ENCODE assay signal across 10 cellular contexts in genomic region chr1:226066415-226067077, GRCh38. TPM values are rescaled to one million over a fixed set of nuclear protein-coding genes. Genes with fewer than 3 reads are reported as not detected.
DNase-seq lines count a peak whose midpoint lies in the region; ATAC-seq and TF ChIP-seq lines count a peak whose summit lies in the region.
"Had no signal": no experiment of that assay in that cellular context is flagged by ENCODE, and none has a peak within 500 bp of the region (broad histone marks: within the 10 kb centered on the region; RNA-seq: fewer than 3 reads in every experiment).

No MANE protein-coding gene starts in this region.

- no peaks in the 10 kb centered on the region for H3K27me3 Mint-ChIP-seq in activated T-cell treated with anti-CD3 and anti-CD28 coated beads, Interleukin-2, amount 50 U/mL, for 4 hours (ENCODE audit: low read depth)

- peaks cover 43% of the 10 kb centered on the region for H3K36me3 Mint-ChIP-seq in activated T-cell treated with anti-CD3 and anti-CD28 coated beads, Interleukin-2, amount 50 U/mL, for 4 hours (ENCODE audit: insufficient read depth)
- peaks cover 91% of the 10 kb centered on the region for H3K36me3 Mint-ChIP-seq in stimulated activated effector memory CD8-positive, alpha-beta T cell treated with anti-CD3 and anti-CD28 coated beads, Interleukin-12 subunit alpha, Interleukin-12 subunit beta, amount 100 ng/mL, for 72 hours

- no peak for TF ChIP-seq CTCF in fibroblast of the aortic adventitia (IDR thresholded peaks at IDR 0.05; ENCODE audit: insufficient read depth, low read length)

- H3K4me3 ChIP-seq in fibroblast of the aortic adventitia (ENCODE audit: low read depth, low read length), result no peak overlapping the region

- H3K9me3 Mint-ChIP-seq in activated T-cell treated with anti-CD3 and anti-CD28 coated beads, Interleukin-2, amount 50 U/mL, for 4 hours, result no peaks in the 10 kb centered on the region
- no peaks in the 10 kb centered on the region for H3K9me3 Mint-ChIP-seq in stimulated activated effector memory CD8-positive, alpha-beta T cell treated with anti-CD3 and anti-CD28 coated beads, Interleukin-12 subunit alpha, Interleukin-12 subunit beta, amount 100 ng/mL, for 72 hours

- in situ Hi-C loops in SK-MEL-5 (cut with HindIII; ENCODE audit: low pct_unique_long_range_greater_than_20kb, low sequenced_read_pairs), result no loop called here

- DNase-seq in activated T-cell treated with anti-CD3 and anti-CD28 coated beads, Interleukin-2, amount 50 U/mL, for 4 hours, result no peak
- DNase-seq in activated T-cell treated with anti-CD3 and anti-CD28 coated beads, Interleukin-2, amount 50 U/mL, for 48 hours, result no peak
- DNase-seq in SK-MEL-5 (ENCODE audit: low read depth, low spot score), result peak; percentile 58
- peak; percentile 39 for DNase-seq in fibroblast of the aortic adventitia (ENCODE audit: low read depth)
- no peak for DNase-seq in stimulated activated effector memory CD8-positive, alpha-beta T cell treated with anti-CD3 and anti-CD28 coated beads, Interleukin-12 subunit alpha, Interleukin-12 subunit beta, amount 100 ng/mL, for 72 hours (ENCODE audit: low spot score in 2 of 2)
- no peak for DNase-seq in NK-92 (lab: John Stamatoyannopoulos, UW; ENCODE audit: unreplicated experiment)
- DNase-seq: heart right ventricle, NCI-H1436 had no signal

- peak overlapping the region; percentile 55 for H3K27ac Mint-ChIP-seq in stimulated activated effector memory CD8-positive, alpha-beta T cell treated with anti-CD3 and anti-CD28 coated beads, Interleukin-12 subunit alpha, Interleukin-12 subunit beta, amount 100 ng/mL, for 72 hours

- ATAC-seq in activated T-cell treated with anti-CD3 and anti-CD28 coated beads, Interleukin-2, amount 50 U/mL, for 4 hours, result no peak
- ATAC-seq in stimulated activated effector memory CD8-positive, alpha-beta T cell treated with anti-CD3 and anti-CD28 coated beads, Interleukin-12 subunit alpha, Interleukin-12 subunit beta, amount 100 ng/mL, for 72 hours, result no peak
- no peak for ATAC-seq in GM19035 (IDR thresholded peaks at IDR 0.05; ENCODE audit: unreplicated experiment)
- ATAC-seq in HG03520 (IDR thresholded peaks at IDR 0.05; ENCODE audit: unreplicated experiment), result no peak
- ATAC-seq: heart right ventricle had no signal

- H3K4me3 Mint-ChIP-seq in activated T-cell treated with anti-CD3 and anti-CD28 coated beads, Interleukin-2, amount 50 U/mL, for 4 hours, result peak overlapping the region; percentile 70
- peak overlapping the region; percentile 99 for H3K4me3 Mint-ChIP-seq in stimulated activated effector memory CD8-positive, alpha-beta T cell treated with anti-CD3 and anti-CD28 coated beads, Interleukin-12 subunit alpha, Interleukin-12 subunit beta, amount 100 ng/mL, for 72 hours

- peaks cover 62% of the 10 kb centered on the region for H3K4me1 Mint-ChIP-seq in activated T-cell treated with anti-CD3 and anti-CD28 coated beads, Interleukin-2, amount 50 U/mL, for 4 hours (ENCODE audit: low read depth)
- H3K4me1 Mint-ChIP-seq in stimulated activated effector memory CD8-positive, alpha-beta T cell treated with anti-CD3 and anti-CD28 coated beads, Interleukin-12 subunit alpha, Interleukin-12 subunit beta, amount 100 ng/mL, for 72 hours, result peaks cover 52% of the 10 kb centered on the region

RNA-seq across cellular contexts. Expression of gene H3-3A, which starts 4.0 kb away (rescaled TPM):
- 100 to 1,000 TPM; 328 to 367 (median 332) TPM for total RNA-seq in activated T-cell treated with anti-CD3 and anti-CD28 coated beads, Interleukin-2, amount 50 U/mL, for 4 hours
- total RNA-seq in SK-MEL-5 (2014; rRNA removed; shearing (Covaris generic)), result 217 and 228 TPM in 2 replicates
- polyA plus RNA-seq in SK-MEL-5 (2015; cell fraction: cytosol; rRNA removed), result 473 and 575 TPM in 2 replicates
- 104 and 120 TPM in 2 replicates for polyA plus RNA-seq in SK-MEL-5 (2015; cell fraction: nucleus; rRNA removed)
- total RNA-seq in fibroblast of the aortic adventitia (ENCODE audit: low replicate concordance), result 56.7 and 164 TPM in 2 replicates

Comparison
In these comparisons a context has a peak if more than half of its experiments do, and no peak if none do; other contexts are left out.
1. DNase-seq: peak in SK-MEL-5 (single experiment) and fibroblast of the aortic adventitia (single experiment); none in activated T-cell treated with anti-CD3 and anti-CD28 coated beads, Interleukin-2, amount 50 U/mL, for 4 hours (single experiment), activated T-cell treated with anti-CD3 and anti-CD28 coated beads, Interleukin-2, amount 50 U/mL, for 48 hours (0 of 2), stimulated activated effector memory CD8-positive, alpha-beta T cell treated with anti-CD3 and anti-CD28 coated beads, Interleukin-12 subunit alpha, Interleukin-12 subunit beta, amount 100 ng/mL, for 72 hours (0 of 2) and NK-92 (single experiment).